Comparison of ENCODE assay signal across 19 cellular contexts in the genomic region with DNA sequence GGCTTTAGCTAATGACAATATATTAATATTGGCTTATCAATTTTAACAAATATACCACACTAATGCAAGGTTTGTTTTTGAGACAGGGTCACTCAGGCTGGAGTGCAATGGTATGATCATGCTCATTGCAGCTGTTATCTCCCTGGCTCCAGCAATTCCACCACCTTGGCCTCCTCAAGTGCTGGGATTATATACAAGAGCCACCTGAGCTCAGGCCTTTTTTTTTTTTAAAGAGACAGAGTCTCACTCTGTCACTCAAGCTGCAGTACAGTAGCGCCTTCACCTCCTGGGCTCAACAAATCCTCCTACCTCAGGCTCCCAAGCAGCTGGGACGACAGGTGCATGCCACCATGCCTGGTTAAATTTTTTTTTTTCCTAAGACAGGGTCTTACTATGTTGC.
"Had no signal": no experiment of that assay in that cellular context is flagged by ENCODE, and none has a peak within 500 bp of the region (broad histone marks: within the 10 kb centered on the region; RNA-seq: fewer than 3 reads in every experiment).

No MANE protein-coding gene starts in this region.

- DNase-seq: activated CD4-positive, alpha-beta T cell treated with anti-CD3 and anti-CD28 coated beads for 4 hours; activated CD8-positive, alpha-beta memory T cell treated with anti-CD3 and anti-CD28 coated beads, Interleukin-2, amount 50 U/mL, for 4 hours; activated CD8-positive, alpha-beta T cell treated with anti-CD3 and anti-CD28 coated beads for 36 hours; activated naive CD4-positive, alpha-beta T cell treated with anti-CD3 and anti-CD28 coated beads, Interleukin-2, amount 50 U/mL, for 16 hours; activated naive CD8-positive, alpha-beta T cell treated with anti-CD3 and anti-CD28 coated beads, Interleukin-2, amount 10 ng/mL, durations not matched to agents 7 days and 5 days; adrenal gland; anterior cingulate cortex; central memory CD4-positive, alpha-beta T cell; MG63; MV-4-11; NCI-H1092 treated with DMSO at 0.1 percent for 48 hours; NCI-H1417 treated with DMSO at 0.1 percent for 48 hours; NCI-H1694; NCI-H2081; NCI-H526 treated with DMSO at 0.1 percent for 48 hours; PC-3; SHP77 had no signal

- ATAC-seq: activated CD4-positive, CD25-positive, alpha-beta regulatory T cell treated with anti-CD3 and anti-CD28 coated beads, Interleukin-2, amount 50 U/mL, for 24 hours; activated CD8-positive, alpha-beta T cell treated with anti-CD3 and anti-CD28 coated beads for 36 hours; PC-3; SK-N-SH treated with all-trans-retinoic acid at 6 μM for 48 hours had no signal
